1 cellular context compared by ENCODE assay signal in the genomic region with DNA sequence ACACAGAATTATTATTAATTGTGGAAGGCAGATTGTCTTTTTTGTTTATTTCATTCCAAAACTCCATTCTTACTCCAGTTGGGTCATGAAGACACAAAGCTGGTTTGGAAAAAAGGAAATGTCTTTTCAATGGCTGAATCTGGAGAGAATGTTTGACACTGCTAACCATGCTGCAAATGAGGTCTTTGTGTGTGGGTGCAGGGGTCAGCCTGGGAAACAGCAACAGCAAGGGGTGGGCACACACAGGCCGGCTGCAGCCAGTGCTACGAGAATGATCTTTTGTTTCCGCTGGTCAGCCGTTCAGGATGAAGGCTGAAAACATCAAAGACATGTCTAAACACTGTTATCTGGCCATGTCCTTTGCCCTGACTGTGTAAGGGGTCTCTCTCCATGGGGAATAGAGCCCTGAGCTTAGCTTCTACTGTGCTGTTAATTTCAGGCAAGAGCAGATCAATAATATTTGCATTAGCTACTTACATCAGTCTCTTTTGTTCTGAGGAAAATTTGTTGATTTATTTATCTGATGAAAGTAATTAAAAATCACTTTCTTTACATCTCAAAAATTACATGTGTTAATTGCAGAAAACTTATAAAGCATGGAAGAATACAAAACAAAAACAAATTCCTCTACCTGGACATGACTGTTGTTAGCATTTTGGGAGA.
A peak's percentile ranks its signal among the peaks of the same experiment; 100 is the strongest.
TF ChIP-seq lines count a peak whose summit lies in the region.

No MANE protein-coding gene starts in this region.

TF ChIP-seq in HepG2, 621 proteins besides CTCF, POLR2A, EP300 and RAD21 (continued from another document and continues in another):
- peak; percentile 94 for TF ChIP-seq ZSCAN31 (CRISPR knock-in tag; IDR thresholded peaks at IDR 0.05; ENCODE audit: low read depth)
- TF ChIP-seq ZNF160 (CRISPR knock-in tag; IDR thresholded peaks at IDR 0.05) = peak; percentile 28; the same call in 1 of the 2 replicates
- TF ChIP-seq HMG20A (CRISPR knock-in tag; IDR thresholded peaks at IDR 0.05; ENCODE audit: borderline replicate concordance) = peak; percentile 94
- TF ChIP-seq ZMYM2 (CRISPR knock-in tag; IDR thresholded peaks at IDR 0.05) = peak; percentile 68; the same call in 1 of the 2 replicates
- TF ChIP-seq PAX8 (CRISPR knock-in tag; IDR thresholded peaks at IDR 0.05; ENCODE audit: borderline replicate concordance) = 0 out of 2 replicates have a peak, but pooled peaks have one; percentile 45
- peak; percentile 92 for TF ChIP-seq HMG20B (CRISPR knock-in tag; conservative IDR thresholded peaks at IDR 0.05)
- peak; percentile 100 for TF ChIP-seq FOXJ3 (CRISPR knock-in tag; IDR thresholded peaks at IDR 0.05; ENCODE audit: borderline replicate concordance)
- TF ChIP-seq KDM5A (IDR thresholded peaks at IDR 0.05; ENCODE audit: borderline replicate concordance, low read length) = no peak; the same call in 1 of the 2 replicates
- peak; percentile 64 for TF ChIP-seq ZNF629 (CRISPR knock-in tag; conservative IDR thresholded peaks at IDR 0.05)
- TF ChIP-seq, protein P1, sequence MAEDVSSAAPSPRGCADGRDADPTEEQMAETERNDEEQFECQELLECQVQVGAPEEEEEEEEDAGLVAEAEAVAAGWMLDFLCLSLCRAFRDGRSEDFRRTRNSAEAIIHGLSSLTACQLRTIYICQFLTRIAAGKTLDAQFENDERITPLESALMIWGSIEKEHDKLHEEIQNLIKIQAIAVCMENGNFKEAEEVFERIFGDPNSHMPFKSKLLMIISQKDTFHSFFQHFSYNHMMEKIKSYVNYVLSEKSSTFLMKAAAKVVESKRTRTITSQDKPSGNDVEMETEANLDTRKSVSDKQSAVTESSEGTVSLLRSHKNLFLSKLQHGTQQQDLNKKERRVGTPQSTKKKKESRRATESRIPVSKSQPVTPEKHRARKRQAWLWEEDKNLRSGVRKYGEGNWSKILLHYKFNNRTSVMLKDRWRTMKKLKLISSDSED (CRISPR knock-in tag; IDR thresholded peaks at IDR 0.05) = no peak
- TF ChIP-seq GABPB1 (CRISPR knock-in tag; IDR thresholded peaks at IDR 0.05) = peak; percentile 74
- peak; percentile 38; the same call in 1 of the 2 replicates for TF ChIP-seq XBP1 (CRISPR knock-in tag; IDR thresholded peaks at IDR 0.05)
- TF ChIP-seq ZNF10 (CRISPR knock-in tag; IDR thresholded peaks at IDR 0.05; ENCODE audit: borderline replicate concordance, low read depth) = no peak
- TF ChIP-seq NFKBIZ (CRISPR knock-in tag; IDR thresholded peaks at IDR 0.05) = peak; percentile 99
- TF ChIP-seq RCOR2 (CRISPR knock-in tag; IDR thresholded peaks at IDR 0.05) = peak; percentile 95; the same call in 1 of the 2 replicates
- no peak for TF ChIP-seq HNRNPH1 (optimal IDR thresholded peaks at IDR 0.05; ENCODE audit: low read depth, low read length)
- TF ChIP-seq ZNF773 (CRISPR knock-in tag; IDR thresholded peaks at IDR 0.05; ENCODE audit: borderline replicate concordance) = no peak
- no peak for TF ChIP-seq NR1H2 (CRISPR knock-in tag; IDR thresholded peaks at IDR 0.05; ENCODE audit: borderline replicate concordance, low read depth)
- no peak for TF ChIP-seq ZNF383 (CRISPR knock-in tag; IDR thresholded peaks at IDR 0.05; ENCODE audit: borderline replicate concordance)
- TF ChIP-seq ZNF138 (CRISPR knock-in tag; IDR thresholded peaks at IDR 0.05; ENCODE audit: low read depth) = 0 out of 2 replicates have a peak, but pooled peaks have one; percentile 71
- no peak; the same call in 1 of the 2 replicates for TF ChIP-seq CC2D1A (CRISPR knock-in tag; IDR thresholded peaks at IDR 0.05)
- TF ChIP-seq THYN1 (CRISPR knock-in tag; IDR thresholded peaks at IDR 0.05; ENCODE audit: borderline replicate concordance, low read depth) = no peak
- TF ChIP-seq ZFP36L2 (CRISPR knock-in tag; IDR thresholded peaks at IDR 0.05) = no peak
- TF ChIP-seq GATAD2A (CRISPR knock-in tag; IDR thresholded peaks at IDR 0.05) = peak; percentile 99
- TF ChIP-seq KLF16 (CRISPR knock-in tag; IDR thresholded peaks at IDR 0.05) = peak in 1 of 2 experiments; percentile 96; a peak in 2 of 4 replicates
- TF ChIP-seq ZFYVE20 (CRISPR knock-in tag; IDR thresholded peaks at IDR 0.05; ENCODE audit: borderline replicate concordance, low read depth) = no peak
- TF ChIP-seq, protein P2, sequence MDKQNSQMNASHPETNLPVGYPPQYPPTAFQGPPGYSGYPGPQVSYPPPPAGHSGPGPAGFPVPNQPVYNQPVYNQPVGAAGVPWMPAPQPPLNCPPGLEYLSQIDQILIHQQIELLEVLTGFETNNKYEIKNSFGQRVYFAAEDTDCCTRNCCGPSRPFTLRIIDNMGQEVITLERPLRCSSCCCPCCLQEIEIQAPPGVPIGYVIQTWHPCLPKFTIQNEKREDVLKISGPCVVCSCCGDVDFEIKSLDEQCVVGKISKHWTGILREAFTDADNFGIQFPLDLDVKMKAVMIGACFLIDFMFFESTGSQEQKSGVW (CRISPR knock-in tag; IDR thresholded peaks at IDR 0.05; ENCODE audit: borderline replicate concordance) = no peak
- TF ChIP-seq SCMH1 (CRISPR knock-in tag; IDR thresholded peaks at IDR 0.05; ENCODE audit: borderline replicate concordance) = no peak
- TF ChIP-seq MXD4 (CRISPR knock-in tag; IDR thresholded peaks at IDR 0.05) = peak; percentile 95
- TF ChIP-seq ZFP36 (IDR thresholded peaks at IDR 0.05; ENCODE audit: borderline replicate concordance, low read depth, low read length, partially characterized antibody) = no peak
- peak; percentile 99 for TF ChIP-seq TCF7 (IDR thresholded peaks at IDR 0.05; ENCODE audit: low read depth)
- TF ChIP-seq NCOA2 (CRISPR knock-in tag; IDR thresholded peaks at IDR 0.05) = peak; percentile 99
- TF ChIP-seq SALL2 (CRISPR knock-in tag; IDR thresholded peaks at IDR 0.05) = peak; percentile 91
- peak; percentile 38 for TF ChIP-seq ZNF547 (CRISPR knock-in tag; IDR thresholded peaks at IDR 0.05)
- TF ChIP-seq ZKSCAN1 (IDR thresholded peaks at IDR 0.05; ENCODE audit: low read length) = peak; percentile 49; the same call in 1 of the 2 replicates
- TF ChIP-seq RARA (CRISPR knock-in tag; IDR thresholded peaks at IDR 0.05) = peak; percentile 97
- TF ChIP-seq, protein P3, sequence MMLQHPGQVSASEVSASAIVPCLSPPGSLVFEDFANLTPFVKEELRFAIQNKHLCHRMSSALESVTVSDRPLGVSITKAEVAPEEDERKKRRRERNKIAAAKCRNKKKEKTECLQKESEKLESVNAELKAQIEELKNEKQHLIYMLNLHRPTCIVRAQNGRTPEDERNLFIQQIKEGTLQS (CRISPR knock-in tag; IDR thresholded peaks at IDR 0.05) = peak; percentile 78
- peak; percentile 97 for TF ChIP-seq FOXK2 (IDR thresholded peaks at IDR 0.05)
- peak; percentile 89 for TF ChIP-seq TBL1XR1 (IDR thresholded peaks at IDR 0.05; ENCODE audit: borderline replicate concordance, low read length, partially characterized antibody)
- TF ChIP-seq ZNF557 (CRISPR knock-in tag; IDR thresholded peaks at IDR 0.05) = peak; percentile 81
- TF ChIP-seq ZNF737 (CRISPR knock-in tag; IDR thresholded peaks at IDR 0.05; ENCODE audit: borderline replicate concordance) = no peak
- peak; percentile 94 for TF ChIP-seq YEATS4 (CRISPR knock-in tag; IDR thresholded peaks at IDR 0.05; ENCODE audit: borderline replicate concordance)
- peak; percentile 56; the same call in 1 of the 2 replicates for TF ChIP-seq ZNF761 (CRISPR knock-in tag; conservative IDR thresholded peaks at IDR 0.05)
- TF ChIP-seq SALL1 (CRISPR knock-in tag; IDR thresholded peaks at IDR 0.05) = peak; percentile 100
- peak; percentile 90; the same call in 1 of the 2 replicates for TF ChIP-seq ZSCAN29 (CRISPR knock-in tag; conservative IDR thresholded peaks at IDR 0.05)
- no peak for TF ChIP-seq AGO1 (IDR thresholded peaks at IDR 0.05; ENCODE audit: low read depth, low read length, poor library complexity, severe bottlenecking)
- TF ChIP-seq AGO2 (optimal IDR thresholded peaks at IDR 0.05; ENCODE audit: low read depth, low read length) = no peak
- no peak for TF ChIP-seq HNRNPK (IDR thresholded peaks at IDR 0.05; ENCODE audit: low read depth, low read length, poor library complexity, severe bottlenecking)
- TF ChIP-seq, protein P4, sequence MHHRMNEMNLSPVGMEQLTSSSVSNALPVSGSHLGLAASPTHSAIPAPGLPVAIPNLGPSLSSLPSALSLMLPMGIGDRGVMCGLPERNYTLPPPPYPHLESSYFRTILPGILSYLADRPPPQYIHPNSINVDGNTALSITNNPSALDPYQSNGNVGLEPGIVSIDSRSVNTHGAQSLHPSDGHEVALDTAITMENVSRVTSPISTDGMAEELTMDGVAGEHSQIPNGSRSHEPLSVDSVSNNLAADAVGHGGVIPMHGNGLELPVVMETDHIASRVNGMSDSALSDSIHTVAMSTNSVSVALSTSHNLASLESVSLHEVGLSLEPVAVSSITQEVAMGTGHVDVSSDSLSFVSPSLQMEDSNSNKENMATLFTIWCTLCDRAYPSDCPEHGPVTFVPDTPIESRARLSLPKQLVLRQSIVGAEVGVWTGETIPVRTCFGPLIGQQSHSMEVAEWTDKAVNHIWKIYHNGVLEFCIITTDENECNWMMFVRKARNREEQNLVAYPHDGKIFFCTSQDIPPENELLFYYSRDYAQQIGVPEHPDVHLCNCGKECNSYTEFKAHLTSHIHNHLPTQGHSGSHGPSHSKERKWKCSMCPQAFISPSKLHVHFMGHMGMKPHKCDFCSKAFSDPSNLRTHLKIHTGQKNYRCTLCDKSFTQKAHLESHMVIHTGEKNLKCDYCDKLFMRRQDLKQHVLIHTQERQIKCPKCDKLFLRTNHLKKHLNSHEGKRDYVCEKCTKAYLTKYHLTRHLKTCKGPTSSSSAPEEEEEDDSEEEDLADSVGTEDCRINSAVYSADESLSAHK (CRISPR knock-in tag; IDR thresholded peaks at IDR 0.05; ENCODE audit: borderline replicate concordance) = no peak
- no peak; the same call in 1 of the 2 replicates for TF ChIP-seq ZNF460 (CRISPR knock-in tag; IDR thresholded peaks at IDR 0.05; ENCODE audit: borderline replicate concordance)
- no peak for TF ChIP-seq RFX5 (IDR thresholded peaks at IDR 0.05; ENCODE audit: low read depth, low read length)
- peak; percentile 65 for TF ChIP-seq SP4 (CRISPR knock-in tag; IDR thresholded peaks at IDR 0.05)
- TF ChIP-seq, protein P5, sequence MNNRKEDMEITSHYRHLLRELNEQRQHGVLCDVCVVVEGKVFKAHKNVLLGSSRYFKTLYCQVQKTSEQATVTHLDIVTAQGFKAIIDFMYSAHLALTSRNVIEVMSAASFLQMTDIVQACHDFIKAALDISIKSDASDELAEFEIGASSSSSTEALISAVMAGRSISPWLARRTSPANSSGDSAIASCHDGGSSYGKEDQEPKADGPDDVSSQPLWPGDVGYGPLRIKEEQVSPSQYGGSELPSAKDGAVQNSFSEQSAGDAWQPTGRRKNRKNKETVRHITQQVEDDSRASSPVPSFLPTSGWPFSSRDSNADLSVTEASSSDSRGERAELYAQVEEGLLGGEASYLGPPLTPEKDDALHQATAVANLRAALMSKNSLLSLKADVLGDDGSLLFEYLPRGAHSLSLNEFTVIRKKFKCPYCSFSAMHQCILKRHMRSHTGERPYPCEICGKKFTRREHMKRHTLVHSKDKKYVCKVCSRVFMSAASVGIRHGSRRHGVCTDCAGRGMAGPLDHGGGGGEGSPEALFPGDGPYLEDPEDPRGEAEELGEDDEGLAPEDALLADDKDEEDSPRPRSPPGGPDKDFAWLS (CRISPR knock-in tag; IDR thresholded peaks at IDR 0.05; ENCODE audit: borderline replicate concordance) = peak; percentile 79; the same call in 1 of the 2 replicates
- peak; percentile 66 for TF ChIP-seq ZNF883 (CRISPR knock-in tag; IDR thresholded peaks at IDR 0.05; ENCODE audit: not compliant biosample characterization)
- TF ChIP-seq ZNF672 (CRISPR knock-in tag; IDR thresholded peaks at IDR 0.05) = no peak
- TF ChIP-seq, protein P6, sequence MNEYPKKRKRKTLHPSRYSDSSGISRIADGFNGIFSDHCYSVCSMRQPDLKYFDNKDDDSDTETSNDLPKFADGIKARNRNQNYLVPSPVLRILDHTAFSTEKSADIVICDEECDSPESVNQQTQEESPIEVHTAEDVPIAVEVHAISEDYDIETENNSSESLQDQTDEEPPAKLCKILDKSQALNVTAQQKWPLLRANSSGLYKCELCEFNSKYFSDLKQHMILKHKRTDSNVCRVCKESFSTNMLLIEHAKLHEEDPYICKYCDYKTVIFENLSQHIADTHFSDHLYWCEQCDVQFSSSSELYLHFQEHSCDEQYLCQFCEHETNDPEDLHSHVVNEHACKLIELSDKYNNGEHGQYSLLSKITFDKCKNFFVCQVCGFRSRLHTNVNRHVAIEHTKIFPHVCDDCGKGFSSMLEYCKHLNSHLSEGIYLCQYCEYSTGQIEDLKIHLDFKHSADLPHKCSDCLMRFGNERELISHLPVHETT (CRISPR knock-in tag; conservative IDR thresholded peaks at IDR 0.05) = peak; percentile 90
- peak; percentile 100 for TF ChIP-seq ISL2 (CRISPR knock-in tag; IDR thresholded peaks at IDR 0.05)
- TF ChIP-seq DR1 (CRISPR knock-in tag; IDR thresholded peaks at IDR 0.05) = peak; percentile 89
- TF ChIP-seq KAT8 (CRISPR knock-in tag; IDR thresholded peaks at IDR 0.05) = 0 out of 2 replicates have a peak, but pooled peaks have one; percentile 87
- TF ChIP-seq HNRNPL (IDR thresholded peaks at IDR 0.05; ENCODE audit: low read depth, low read length) = no peak
- TF ChIP-seq ZBTB42 (CRISPR knock-in tag; IDR thresholded peaks at IDR 0.05) = no peak
